In genomic region chr10:88233870-88234269, GRCh38 we compare ENCODE assay signal across 17 cellular contexts.
"Had no signal": no experiment of that assay in that cellular context is flagged by ENCODE, and none has a peak within 500 bp of the region (broad histone marks: within the 10 kb centered on the region; RNA-seq: fewer than 3 reads in every experiment).

No MANE protein-coding gene starts in this region.

- H3K27ac Mint-ChIP-seq: activated CD8-positive, alpha-beta T cell treated with anti-CD3 and anti-CD28 coated beads for 36 hours; activated naive CD8-positive, alpha-beta T cell treated with anti-CD3 and anti-CD28 coated beads, Interleukin-2, amount 50 U/mL, for 24 hours had no signal

- DNase-seq: activated CD4-positive, alpha-beta T cell treated with anti-CD3 and anti-CD28 coated beads for 4 hours; activated CD8-positive, alpha-beta memory T cell treated with anti-CD3 and anti-CD28 coated beads, Interleukin-2, amount 50 U/mL, for 4 hours; activated CD8-positive, alpha-beta T cell treated with anti-CD3 and anti-CD28 coated beads for 36 hours; activated naive CD4-positive, alpha-beta T cell; activated naive CD8-positive, alpha-beta T cell treated with anti-CD3 and anti-CD28 coated beads, Interleukin-2, amount 50 U/mL, for 24 hours; gastrocnemius medialis; kidney glomerular epithelial cell; ovary; T-helper 1 cell; tibial artery; WERI-Rb-1 had no signal

- H3K27me3 ChIP-seq: ascending aorta, cardiac muscle cell, gastrocnemius medialis, ovary, tibial artery had no signal

- H3K27ac ChIP-seq: ascending aorta, cardiac muscle cell, ovary, tibial artery, WERI-Rb-1 had no signal

- H3K9me3 ChIP-seq: ascending aorta, gastrocnemius medialis, ovary, tibial artery had no signal

- ATAC-seq: activated CD8-positive, alpha-beta T cell treated with anti-CD3 and anti-CD28 coated beads for 36 hours; activated naive CD8-positive, alpha-beta T cell treated with anti-CD3 and anti-CD28 coated beads, Interleukin-2, amount 50 U/mL, for 24 hours; gastrocnemius medialis had no signal

- H3K27me3 Mint-ChIP-seq: activated CD8-positive, alpha-beta T cell treated with anti-CD3 and anti-CD28 coated beads for 36 hours; activated naive CD8-positive, alpha-beta T cell treated with anti-CD3 and anti-CD28 coated beads, Interleukin-2, amount 50 U/mL, for 24 hours had no signal

- H3K9me3 Mint-ChIP-seq: activated CD8-positive, alpha-beta T cell treated with anti-CD3 and anti-CD28 coated beads for 36 hours had no signal

- FAIRE-seq: colon had no signal

- H3K36me3 ChIP-seq: ascending aorta, cardiac muscle cell, gastrocnemius medialis, ovary, tibial artery, WERI-Rb-1 had no signal

- H3K4me3 ChIP-seq: ascending aorta, cardiac muscle cell, gastrocnemius medialis, lung, ovary, skin epidermis, tibial artery had no signal

- H3K4me3 Mint-ChIP-seq: activated CD8-positive, alpha-beta T cell treated with anti-CD3 and anti-CD28 coated beads for 36 hours; activated naive CD8-positive, alpha-beta T cell treated with anti-CD3 and anti-CD28 coated beads, Interleukin-2, amount 50 U/mL, for 24 hours; nephron had no signal
